ENCODE assay signal across 10 cellular contexts in genomic region chr5:178130234-178130575, GRCh38. TPM values are rescaled to one million over a fixed set of nuclear protein-coding genes. Genes with fewer than 3 reads are reported as not detected.
DNase-seq lines count a peak whose midpoint lies in the region; FAIRE-seq and TF ChIP-seq lines count a peak whose summit lies in the region.
"Not testable (repeated sequence)": the region's sequence is repeated elsewhere in the genome, so short reads cannot be mapped to it uniquely, and the experiment has no call there.
"Had no signal": no experiment of that assay in that cellular context is flagged by ENCODE, and none has a peak within 500 bp of the region (broad histone marks: within the 10 kb centered on the region; RNA-seq: fewer than 3 reads in every experiment).

No MANE protein-coding gene starts in this region.

- not testable (repeated sequence) for H3K79me1 ChIP-seq in neuronal stem cell (ENCODE audit: low read depth, low read length)

- WGBS in neuronal stem cell (ENCODE audit: extremely low coverage in 2 of 2, insufficient read length in 2 of 2, insufficient replicate concordance in 1 of 2), 2 donors: no CpG with 5 or more reads among the region's 11 CpGs
- 10% methylated on average over 10 of the region's 11 CpGs for WGBS in suprapubic skin

- not testable (repeated sequence) for H3K27me3 ChIP-seq in BLaER1; HUES48 (ENCODE audit: control insufficient read depth, insufficient read depth, low read length); SU-DHL-6 (ENCODE audit: low read length); neuronal stem cell (ENCODE audit: control insufficient read depth in 3 of 3, insufficient read depth in 3 of 3, low read depth in 1 of 3, low read length in 3 of 3); suprapubic skin

- H3F3A ChIP-seq in SU-DHL-6 (ENCODE audit: insufficient read depth): peaks cover 16% of the 10 kb centered on the region

- H3K9ac ChIP-seq in BLaER1: peak overlapping the region; percentile 86
- H3K9ac ChIP-seq in HUES48 (ENCODE audit: low read depth, low read length): peak overlapping the region; percentile 91
- peak overlapping the region; percentile 97 for H3K9ac ChIP-seq in SU-DHL-6 (ENCODE audit: low read length)
- H3K9ac ChIP-seq in kidney (ENCODE audit: low read length in 2 of 2): peak overlapping the region; percentile 32 to 69
- peak overlapping the region; percentile 86 for H3K9ac ChIP-seq in neuronal stem cell (ENCODE audit: low read depth, low read length, poor library complexity)

- not testable (repeated sequence) for H2AK5ac ChIP-seq in neuronal stem cell (ENCODE audit: low read depth, low read length)

- not testable (repeated sequence) for H4K20me1 ChIP-seq in BLaER1; SU-DHL-6 (ENCODE audit: low read depth, low read length)

- peak overlapping the region; percentile 93 for H3K27ac ChIP-seq in BLaER1
- peak overlapping the region; percentile 99 for H3K27ac ChIP-seq in HUES48 (ENCODE audit: low read depth, low read length)
- H3K27ac ChIP-seq in SU-DHL-6 (ENCODE audit: low read depth, low read length): peak overlapping the region; percentile 77
- H3K27ac ChIP-seq in epithelial cell of prostate: peak overlapping the region; percentile 84
- peak overlapping the region; percentile 80 to 83 for H3K27ac ChIP-seq in kidney (ENCODE audit: low read depth in 2 of 2, low read length in 2 of 2)
- peak overlapping the region; percentile 96 for H3K27ac ChIP-seq in neuronal stem cell (replicated peaks; ENCODE audit: low read length)
- H3K27ac ChIP-seq in suprapubic skin: peak overlapping the region; percentile 95

- H2BK5ac ChIP-seq in neuronal stem cell (ENCODE audit: low read length): peak overlapping the region; percentile 87

- not testable (repeated sequence) for H3K9me3 ChIP-seq in BLaER1; HUES48 (ENCODE audit: control insufficient read depth, insufficient read depth, low read length); SU-DHL-6 (ENCODE audit: insufficient read depth, low read length); kidney (ENCODE audit: control insufficient read depth in 1 of 2, low read length in 2 of 2); neuronal stem cell (replicated peaks in 1 of 2; ENCODE audit: control insufficient read depth in 2 of 2, insufficient read depth in 1 of 2, low read depth in 1 of 2, low read length in 2 of 2); suprapubic skin

- H2AFZ ChIP-seq in SU-DHL-6 (ENCODE audit: low read depth, low read length, severe bottlenecking) (peak overlapping the region; percentile 15), neuronal stem cell (ENCODE audit: low read length) (peak overlapping the region; percentile 95)

- peak overlapping the region; percentile 8 for H3K14ac ChIP-seq in neuronal stem cell (ENCODE audit: low read length)

- H3K4ac ChIP-seq in neuronal stem cell (ENCODE audit: low read length): not testable (repeated sequence)

- peak overlapping the region; percentile 81 for H2BK120ac ChIP-seq in neuronal stem cell (ENCODE audit: low read depth, low read length)

- peaks cover 40% of the 10 kb centered on the region for H3K79me2 ChIP-seq in SU-DHL-6 (ENCODE audit: insufficient read depth, low read length)

- H3K4me2 ChIP-seq in BLaER1: peak overlapping the region; percentile 91
- H3K4me2 ChIP-seq in SU-DHL-6 (ENCODE audit: low read depth, low read length, poor library complexity, severe bottlenecking): peak overlapping the region; percentile 93
- H3K4me2 ChIP-seq in neuronal stem cell (ENCODE audit: insufficient read depth, low read length, poor library complexity, severe bottlenecking): peak overlapping the region; percentile 66

- TF ChIP-seq POLR2A in suprapubic skin (IDR thresholded peaks at IDR 0.05): not testable (repeated sequence)

- peak overlapping the region; percentile 93 for H3K23ac ChIP-seq in neuronal stem cell (ENCODE audit: low read depth, low read length, poor library complexity)

- not testable (repeated sequence) for H4K8ac ChIP-seq in neuronal stem cell (ENCODE audit: low read depth, low read length)

- H4K91ac ChIP-seq in neuronal stem cell (ENCODE audit: low read depth, low read length, poor library complexity): not testable (repeated sequence)

- not testable (repeated sequence) for H2BK12ac ChIP-seq in neuronal stem cell (ENCODE audit: low read length)

- peak; percentile 28 for DNase-seq in amniotic epithelial cell (ENCODE audit: low read depth)
- not testable (repeated sequence) for DNase-seq in epithelial cell of prostate (ENCODE audit: low read depth, low spot score); kidney; neuronal stem cell (ENCODE audit: low spot score); suprapubic skin (ENCODE audit: low spot score in 2 of 2)

- H2BK15ac ChIP-seq in neuronal stem cell (ENCODE audit: low read length): not testable (repeated sequence)

- FAIRE-seq in kidney (lab: Jason Lieb, UNC): not testable (repeated sequence)

- not testable (repeated sequence) for TF ChIP-seq EP300 in suprapubic skin (IDR thresholded peaks at IDR 0.05)

- H3K4me3 ChIP-seq in BLaER1 (peak overlapping the region; percentile 76), HUES48 (ENCODE audit: low read depth, low read length) (peak overlapping the region; percentile 85), SU-DHL-6 (ENCODE audit: insufficient read depth, low read length, poor library complexity, severe bottlenecking) (peak overlapping the region; percentile 90), kidney (ENCODE audit: low read length in 2 of 2) (peak overlapping the region; percentile 55 to 79), neuronal stem cell (ENCODE audit: low read length in 2 of 2) (peak overlapping the region; percentile 86 to 99), suprapubic skin (peak overlapping the region; percentile 94)

- H3K4me1 ChIP-seq in BLaER1 (peaks cover 50% of the 10 kb centered on the region), HUES48 (ENCODE audit: control insufficient read depth, insufficient read depth, low read length) (peaks cover 15% of the 10 kb centered on the region), neuronal stem cell (ENCODE audit: control insufficient read depth in 2 of 2, insufficient read depth in 1 of 2, low read depth in 1 of 2, low read length in 2 of 2) (peaks cover 8 to 11% of the 10 kb centered on the region in 2 donors), suprapubic skin (peaks cover 33% of the 10 kb centered on the region)
- not testable (repeated sequence) for H3K4me1 ChIP-seq in kidney (ENCODE audit: control insufficient read depth in 1 of 2, insufficient read depth in 1 of 2, low read depth in 1 of 2, low read length in 2 of 2)

- TF ChIP-seq CTCF in SU-DHL-6 (IDR thresholded peaks at IDR 0.05; ENCODE audit: insufficient read depth, low read length, poor library complexity, severe bottlenecking); kidney (IDR thresholded peaks at IDR 0.05; ENCODE audit: borderline replicate concordance, extremely low read depth, insufficient read depth); suprapubic skin (IDR thresholded peaks at IDR 0.05): not testable (repeated sequence)

- H3K9me2 ChIP-seq in SU-DHL-6 (replicated peaks; ENCODE audit: insufficient read depth, low read length): not testable (repeated sequence)

- intact Hi-C loops in kidney (cut with DNase I): not testable (repeated sequence)

- peak overlapping the region; percentile 98 for H3K18ac ChIP-seq in neuronal stem cell (ENCODE audit: low read length)

- not testable (repeated sequence) for H3K36me3 ChIP-seq in BLaER1; SU-DHL-6 (ENCODE audit: low read length); kidney (ENCODE audit: control insufficient read depth in 1 of 2, insufficient read depth in 2 of 2, low read length in 2 of 2)
- H3K36me3 ChIP-seq in HUES48 (ENCODE audit: control insufficient read depth, insufficient read depth, low read length) (peaks cover 13% of the 10 kb centered on the region), neuronal stem cell (replicated peaks in 1 of 2; ENCODE audit: control insufficient read depth in 2 of 2, insufficient read depth in 2 of 2, low read length in 2 of 2) (peaks cover under 1 to 15% of the 10 kb centered on the region in 2 donors), suprapubic skin (peaks cover 16% of the 10 kb centered on the region)

RNA-seq across cellular contexts. Expression of gene RMND5B, which starts 0.6 kb away (rescaled TPM):
- total RNA-seq in kidney (45.3 TPM), suprapubic skin (10 to 100 TPM; 38.6 to 60.6 (median 42.9) TPM)
- polyA plus RNA-seq in kidney (ENCODE audit: insufficient read depth, low read depth, low replicate concordance): 36.6 TPM
- polyA plus RNA-seq in neuronal stem cell (2013, experiment 1 of 2): 19.2 TPM
- 19.2 TPM for polyA plus RNA-seq in neuronal stem cell (2013, experiment 2 of 2)

RNA-seq across cellular contexts. Expression of gene N4BP3, which starts 16.9 kb away (rescaled TPM):
- total RNA-seq in kidney (5.6 TPM), suprapubic skin (10 to 100 TPM in 3 of 4 donors, 1 to 10 TPM in 1; 7.6 to 14.0 (median 11.7) TPM)
- 2.4 TPM for polyA plus RNA-seq in kidney (ENCODE audit: insufficient read depth, low read depth, low replicate concordance)
- polyA plus RNA-seq in neuronal stem cell (2013, experiment 1 of 2): 2.4 TPM
- polyA plus RNA-seq in neuronal stem cell (2013, experiment 2 of 2): 2.5 TPM

RNA-seq across cellular contexts. Expression of gene NHP2, which starts 23.5 kb away (rescaled TPM):
- total RNA-seq in kidney (98.6 TPM), suprapubic skin (100 to 1,000 TPM in 3 of 4 donors, 10 to 100 TPM in 1; 75.8 to 278 (median 210) TPM)
- polyA plus RNA-seq in kidney (ENCODE audit: insufficient read depth, low read depth, low replicate concordance): 129 TPM
- polyA plus RNA-seq in neuronal stem cell (2013, experiment 1 of 2): 177 TPM
- 166 TPM for polyA plus RNA-seq in neuronal stem cell (2013, experiment 2 of 2)

RNA-seq across cellular contexts. Expression of gene GMCL2, which starts 57.0 kb away (rescaled TPM):
- total RNA-seq in kidney (not detected), suprapubic skin (under 1 TPM in 1 of 4 donors, not detected in 3; 0.49 TPM)
- not detected for polyA plus RNA-seq in kidney (ENCODE audit: insufficient read depth, low read depth, low replicate concordance)
- not detected for polyA plus RNA-seq in neuronal stem cell (2013, experiment 1 of 2)
- not detected for polyA plus RNA-seq in neuronal stem cell (2013, experiment 2 of 2)
- total RNA-seq: omental fat pad, RPMI7951 had no signal
